In genomic region chr7:2049782-2050510, GRCh38 we compare ENCODE assay signal across 24 cellular contexts.
DNase-seq lines count a peak whose midpoint lies in the region; ATAC-seq and TF ChIP-seq lines count a peak whose summit lies in the region.
"Had no signal": no experiment of that assay in that cellular context is flagged by ENCODE, and none has a peak within 500 bp of the region (broad histone marks: within the 10 kb centered on the region; RNA-seq: fewer than 3 reads in every experiment).

No MANE protein-coding gene starts in this region.

- no peaks in the 10 kb centered on the region for H3K27me3 ChIP-seq in osteoblast (ENCODE audit: insufficient read depth, low read length)
- H3K27me3 ChIP-seq: colonic mucosa, neutrophil, SJCRH30, testis had no signal

- H3K9me3 Mint-ChIP-seq in effector memory CD8-positive, alpha-beta T cell, result no peaks in the 10 kb centered on the region
- H3K9me3 Mint-ChIP-seq: activated naive CD4-positive, alpha-beta T cell treated with anti-CD3 and anti-CD28 coated beads, Interleukin-2, amount 50 U/mL, for 24 hours; activated T-cell treated with anti-CD3 and anti-CD28 coated beads, Interleukin-2, amount 50 U/mL, for 4 hours had no signal

- H3K36me3 Mint-ChIP-seq in effector memory CD8-positive, alpha-beta T cell (ENCODE audit: insufficient read depth), result peaks cover 9% of the 10 kb centered on the region
- H3K36me3 Mint-ChIP-seq: activated naive CD4-positive, alpha-beta T cell treated with anti-CD3 and anti-CD28 coated beads, Interleukin-2, amount 50 U/mL, for 24 hours had no signal

- H3K27ac ChIP-seq in osteoblast (ENCODE audit: low read depth, low read length), result no peak overlapping the region
- H3K27ac ChIP-seq: colonic mucosa, neutrophil, SJCRH30, testis had no signal

- H3K9me3 ChIP-seq in osteoblast (ENCODE audit: low read depth, low read length), result no peaks in the 10 kb centered on the region
- H3K9me3 ChIP-seq: colonic mucosa, HAP-1, mucosa of descending colon, neutrophil, SJCRH30, testis had no signal

- no peaks in the 10 kb centered on the region for H3K36me3 ChIP-seq in osteoblast (ENCODE audit: insufficient read depth, low read length)
- H3K36me3 ChIP-seq: colonic mucosa, HAP-1, SJCRH30 had no signal

- H2AFZ ChIP-seq in osteoblast (ENCODE audit: low read length), result no peak overlapping the region

- no peaks in the 10 kb centered on the region for H3K4me1 ChIP-seq in osteoblast (ENCODE audit: insufficient read depth, low read length)
- H3K4me1 ChIP-seq: colonic mucosa, HAP-1, SJCRH30, testis had no signal

- peaks cover 4% of the 10 kb centered on the region for H4K20me1 ChIP-seq in osteoblast (ENCODE audit: insufficient read depth, low read length)

- H3K27ac Mint-ChIP-seq in effector memory CD8-positive, alpha-beta T cell, result peak overlapping the region; percentile 20 to 58
- H3K27ac Mint-ChIP-seq: activated naive CD4-positive, alpha-beta T cell treated with anti-CD3 and anti-CD28 coated beads, Interleukin-2, amount 50 U/mL, for 24 hours had no signal

- peak overlapping the region; percentile 25 to 41 for H3K4me3 Mint-ChIP-seq in effector memory CD8-positive, alpha-beta T cell
- H3K4me3 Mint-ChIP-seq: activated naive CD4-positive, alpha-beta T cell treated with anti-CD3 and anti-CD28 coated beads, Interleukin-2, amount 50 U/mL, for 24 hours; activated T-cell treated with anti-CD3 and anti-CD28 coated beads, Interleukin-2, amount 50 U/mL, for 4 hours had no signal

- H3K4me3 ChIP-seq in osteoblast (ENCODE audit: insufficient read depth, low read length), result no peak overlapping the region
- H3K4me3 ChIP-seq: colonic mucosa, HAP-1, mucosa of descending colon, SJCRH30, testis had no signal

- no peaks in the 10 kb centered on the region for H3K79me2 ChIP-seq in osteoblast (ENCODE audit: insufficient read depth, low read length)

- peak; percentile 81 for ATAC-seq in effector memory CD8-positive, alpha-beta T cell (replicated peaks)
- ATAC-seq in GM19467 (IDR thresholded peaks at IDR 0.05; ENCODE audit: unreplicated experiment), result no peak
- no peak for ATAC-seq in GM18517 (IDR thresholded peaks at IDR 0.05; ENCODE audit: unreplicated experiment)
- ATAC-seq: activated T-cell treated with anti-CD3 and anti-CD28 coated beads, Interleukin-2, amount 50 U/mL, for 4 hours; left lobe of liver; mucosa of descending colon had no signal

- H3K27me3 Mint-ChIP-seq in effector memory CD8-positive, alpha-beta T cell, result no peaks in the 10 kb centered on the region
- H3K27me3 Mint-ChIP-seq: activated naive CD4-positive, alpha-beta T cell treated with anti-CD3 and anti-CD28 coated beads, Interleukin-2, amount 50 U/mL, for 24 hours had no signal

- peaks cover 19 to 26% of the 10 kb centered on the region in 2 donors for H3K4me1 Mint-ChIP-seq in effector memory CD8-positive, alpha-beta T cell (ENCODE audit: low read depth in 2 of 2)

- peak; percentile 19 for DNase-seq in stimulated activated CD8-positive, alpha-beta memory T cell treated with anti-CD3 and anti-CD28 coated beads, Interleukin-12 subunit alpha, Interleukin-12 subunit beta, amount 100 ng/mL, for 4 hours (ENCODE audit: low read depth)
- DNase-seq in stimulated activated CD8-positive, alpha-beta memory T cell treated with anti-CD3 and anti-CD28 coated beads, Interleukin-4, amount 100 ng/mL, for 48 hours, result no peak
- DNase-seq in effector memory CD8-positive, alpha-beta T cell, result peak in 2 of 3 experiments; percentile 16 to 23
- DNase-seq in osteoblast (ENCODE audit: insufficient read length, low spot score, missing footprints) (peak; percentile 73), DMS 273 (lab: John Stamatoyannopoulos, UW; ENCODE audit: unreplicated experiment) (no peak), T1000 (lab: John Stamatoyannopoulos, UW) (no peak)
- DNase-seq: activated CD4-positive, alpha-beta T cell treated with anti-CD3 and anti-CD28 coated beads, Interleukin-2, amount 50 U/mL, for 48 hours; activated T-cell treated with anti-CD3 and anti-CD28 coated beads, Interleukin-2, amount 50 U/mL, for 4 hours; colonic mucosa; DMS53; head of caudate nucleus; Kasumi-1; NCI-H187 treated with DMSO at 0.1 percent for 48 hours; NCI-H2227 treated with DMSO at 0.1 percent for 48 hours; NCI-H82; SJCRH30; testis had no signal

- TF ChIP-seq CTCF in osteoblast (IDR thresholded peaks at IDR 0.05; ENCODE audit: extremely low read depth, low read depth, low read length), result no peak

- no peak overlapping the region for H3K4me2 ChIP-seq in osteoblast (ENCODE audit: insufficient read depth, low read length)

Comparison
In these comparisons a context has a peak if more than half of its experiments do, and no peak if none do; other contexts are left out.
1. DNase-seq: peak in stimulated activated CD8-positive, alpha-beta memory T cell treated with anti-CD3 and anti-CD28 coated beads, Interleukin-12 subunit alpha, Interleukin-12 subunit beta, amount 100 ng/mL, for 4 hours (single experiment), effector memory CD8-positive, alpha-beta T cell (2 of 3) and osteoblast (single experiment); none in stimulated activated CD8-positive, alpha-beta memory T cell treated with anti-CD3 and anti-CD28 coated beads, Interleukin-4, amount 100 ng/mL, for 48 hours (single experiment), DMS 273 (single experiment) and T1000 (single experiment).